ENCODE assay signal across 8 cellular contexts in the genomic region with DNA sequence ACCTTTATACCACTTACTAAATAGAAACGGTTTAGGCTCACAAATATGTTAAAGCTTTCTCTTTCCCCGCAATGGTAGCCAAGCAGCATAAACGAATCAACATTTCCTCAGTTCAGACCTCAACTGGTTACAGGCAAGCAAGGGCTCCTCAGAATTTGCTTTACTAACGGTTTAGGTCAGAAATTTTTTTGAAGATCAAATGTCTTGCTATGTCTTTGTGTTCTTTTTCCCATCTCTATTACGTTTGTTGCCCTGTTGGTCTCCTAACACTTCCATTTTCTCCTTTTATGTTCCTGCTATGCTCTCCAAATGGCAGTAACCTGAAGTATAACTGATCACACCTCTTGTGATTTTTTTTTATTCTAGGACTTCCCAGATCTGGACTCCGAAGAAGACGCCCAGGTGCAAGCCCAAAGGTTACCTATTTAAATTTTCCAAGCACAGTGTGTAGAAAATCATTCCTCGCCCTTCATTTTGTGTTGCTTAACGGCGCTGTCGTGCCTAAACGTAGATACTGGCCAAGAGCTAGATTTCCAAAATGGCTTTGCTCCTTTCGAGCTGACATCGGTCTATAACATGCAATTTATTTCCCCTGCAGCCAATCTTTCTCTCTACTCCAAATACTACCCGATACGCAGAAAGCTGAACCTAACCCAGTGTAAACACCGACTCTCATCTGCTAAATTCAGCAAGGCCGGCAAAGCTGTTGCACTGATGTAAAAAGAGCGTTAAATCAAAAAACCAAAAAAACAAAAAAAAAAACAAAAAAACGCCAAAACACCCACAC. TPM values are rescaled to one million over a fixed set of nuclear protein-coding genes. Genes with fewer than 3 reads are reported as not detected.
DNase-seq lines count a peak whose midpoint lies in the region; ATAC-seq and TF ChIP-seq lines count a peak whose summit lies in the region.

No MANE protein-coding gene starts in this region.

- H3K27me3 ChIP-seq in DOHH2 (ENCODE audit: control insufficient read depth, low read length) (no peaks in the 10 kb centered on the region), RWPE2 (ENCODE audit: insufficient read depth, poor library complexity, severe bottlenecking) (no peaks in the 10 kb centered on the region), body of pancreas (no peaks in the 10 kb centered on the region)

- TF ChIP-seq POLR2A in body of pancreas (IDR thresholded peaks at IDR 0.05), result peak in 1 of 3 donors; percentile 27

- TF ChIP-seq CTCF in DOHH2 (IDR thresholded peaks at IDR 0.05; ENCODE audit: low read depth, low read length, poor library complexity, severe bottlenecking), result no peak
- no peak for TF ChIP-seq CTCF in RWPE2 (IDR thresholded peaks at IDR 0.05; ENCODE audit: poor library complexity, severe bottlenecking)
- no peak for TF ChIP-seq CTCF in body of pancreas (IDR thresholded peaks at IDR 0.05)

- H3K9me2 ChIP-seq in DOHH2 (replicated peaks; ENCODE audit: control insufficient read depth, low read length), result no peaks in the 10 kb centered on the region

- H3K9me3 ChIP-seq in DOHH2 (ENCODE audit: control insufficient read depth, insufficient read depth, low read length) (no peaks in the 10 kb centered on the region), KOPT-K1 (ENCODE audit: insufficient read depth, low read length, poor library complexity, severe bottlenecking) (no peaks in the 10 kb centered on the region), RWPE2 (ENCODE audit: severe bottlenecking) (no peaks in the 10 kb centered on the region), body of pancreas (no peaks in the 10 kb centered on the region)

- peak overlapping the region; percentile 93 for H3K27ac ChIP-seq in DOHH2 (ENCODE audit: low read depth, low read length)
- peak overlapping the region; percentile 94 for H3K27ac ChIP-seq in KOPT-K1 (ENCODE audit: low read depth, low read length, poor library complexity, severe bottlenecking)
- H3K27ac ChIP-seq in RWPE2 (ENCODE audit: poor library complexity, severe bottlenecking), result peak overlapping the region; percentile 88
- H3K27ac ChIP-seq in body of pancreas, result peak overlapping the region; percentile 57 to 97 (median 88)

- peaks cover 5% of the 10 kb centered on the region; the same call in 1 of the 2 replicates for H4K20me1 ChIP-seq in DOHH2 (ENCODE audit: control insufficient read depth, insufficient read depth, low read depth, low read length)

- peak overlapping the region; percentile 86 for H3K4me2 ChIP-seq in DOHH2 (ENCODE audit: low read length)

- H3F3A ChIP-seq in DOHH2 (ENCODE audit: control insufficient read depth, insufficient read depth), result peaks cover 16% of the 10 kb centered on the region

- ATAC-seq in GM21737 (IDR thresholded peaks at IDR 0.05; ENCODE audit: unreplicated experiment) (peak; percentile 19), RWPE2 (ENCODE audit: low read depth) (peak; percentile 11; the same call in 2 of the 3 replicates), body of pancreas (peak; percentile 51)

- H3K4me3 ChIP-seq in DOHH2 (ENCODE audit: low read length), result peak overlapping the region; percentile 90
- H3K4me3 ChIP-seq in RWPE2 (ENCODE audit: severe bottlenecking), result peak overlapping the region; percentile 94
- peak overlapping the region; percentile 17 to 52 for H3K4me3 ChIP-seq in body of pancreas

- peaks cover 94% of the 10 kb centered on the region for H3K79me2 ChIP-seq in DOHH2 (ENCODE audit: control insufficient read depth, low read length)

- DNase-seq in RWPE2 (ENCODE audit: low spot score) (no peak), body of pancreas (peak; percentile 41 to 60 (median 49)), islet precursor cell (peak; percentile 58), HPDE6-E6E7 (ENCODE audit: extremely low spot score) (no peak)
- peak; percentile 43 for DNase-seq in stimulated activated CD4-positive, alpha-beta T cell treated with anti-CD3 and anti-CD28 coated beads, Interleukin-1b, Interleukin-23, amount 100 ng/mL, for 48 hours

- H3K36me3 ChIP-seq in DOHH2 (ENCODE audit: control insufficient read depth, low read length) (peaks cover 34% of the 10 kb centered on the region), KOPT-K1 (ENCODE audit: insufficient read depth, low read length) (peaks cover 8% of the 10 kb centered on the region; the same call in 1 of the 2 replicates), RWPE2 (ENCODE audit: low read depth) (peaks cover 12% of the 10 kb centered on the region), body of pancreas (replicated peaks in 1 of 2; ENCODE audit: insufficient read depth in 1 of 2, low read depth in 2 of 2) (no peaks in the 10 kb centered on the region)

- intact Hi-C loops in body of pancreas (cut with DNase I), result no loop called here

- H3K4me1 ChIP-seq in DOHH2 (ENCODE audit: control insufficient read depth, low read length) (peaks cover 55% of the 10 kb centered on the region), RWPE2 (ENCODE audit: insufficient read depth, poor library complexity, severe bottlenecking) (peaks cover 11% of the 10 kb centered on the region), body of pancreas (peaks cover 21% of the 10 kb centered on the region)

- WGBS in body of pancreas, 2 donors, result 1% methylated on average over 20 of the region's 20 CpGs

RNA-seq across cellular contexts. Expression of gene ASF1A, which starts 0.7 kb away (rescaled TPM):
- total RNA-seq in body of pancreas, result 1 to 10 TPM; 6.3 to 7.8 TPM

RNA-seq across cellular contexts. Expression of gene MCM9, which starts 41.7 kb away (rescaled TPM):
- total RNA-seq in body of pancreas, result 10 to 100 TPM in 1 of 2 donors, 1 to 10 TPM in 1; 9.9 to 33.9 TPM

Comparison
In these comparisons a context has a peak if more than half of its experiments do, and no peak if none do; other contexts are left out.
1. H3K4me3 ChIP-seq: peak in every context shown above with its lines; median percentile 94 in RWPE2; 90 in DOHH2; 34 in body of pancreas.
2. DNase-seq: peak in body of pancreas (4 of 4), islet precursor cell (single experiment) and stimulated activated CD4-positive, alpha-beta T cell treated with anti-CD3 and anti-CD28 coated beads, Interleukin-1b, Interleukin-23, amount 100 ng/mL, for 48 hours (single experiment); none in RWPE2 (single experiment) and HPDE6-E6E7 (single experiment).
3. Peak in every context shown above with its lines, with median percentiles within 50 percentile points of each other: H3K27ac ChIP-seq and ATAC-seq.